19 cellular contexts compared by ENCODE assay signal in genomic region chr14:23729720-23730387, GRCh38.
DNase-seq lines count a peak whose midpoint lies in the region; ATAC-seq and TF ChIP-seq lines count a peak whose summit lies in the region.
"Had no signal": no experiment of that assay in that cellular context is flagged by ENCODE, and none has a peak within 500 bp of the region (broad histone marks: within the 10 kb centered on the region; RNA-seq: fewer than 3 reads in every experiment).

No MANE protein-coding gene starts in this region.

- H3K4me1 Mint-ChIP-seq in mesothelial cell of epicardium = no peaks in the 10 kb centered on the region

- no peaks in the 10 kb centered on the region for H3K9me2 ChIP-seq in SK-N-SH

- H3K27me3 ChIP-seq in SK-N-SH (ENCODE audit: insufficient read depth) = no peaks in the 10 kb centered on the region
- H3K27me3 ChIP-seq: ascending aorta, hepatocyte had no signal

- WGBS in SK-N-SH (ENCODE audit: low lambda C conversion rate) = 21% methylated on average over 8 of the region's 8 CpGs

- H3K27ac ChIP-seq in 22Rv1 (no peak overlapping the region), SK-N-SH (ENCODE audit: low read depth in 2 of 2, low read length in 1 of 2) (no peak overlapping the region)
- H3K27ac ChIP-seq: ascending aorta, esophagus squamous epithelium, hepatocyte, KMS-11, prostate gland had no signal

- H3K9me3 Mint-ChIP-seq in mesothelial cell of epicardium = peaks cover 62% of the 10 kb centered on the region

- POLR2A ChIA-PET in SK-N-SH (lab: Yijun Ruan, JAX) = no interaction called here

- peak; percentile 27 for TF ChIP-seq CTCF in 22Rv1 (IDR thresholded peaks at IDR 0.05)
- peak; percentile 21; the same call in 1 of the 2 replicates for TF ChIP-seq CTCF in GM12875 (IDR thresholded peaks at IDR 0.05; ENCODE audit: borderline replicate concordance, insufficient read depth, low read depth, low read length)
- peak; percentile 32 for TF ChIP-seq CTCF in SK-N-SH (IDR thresholded peaks at IDR 0.05)
- peak; percentile 25 for TF ChIP-seq CTCF in fibroblast of the aortic adventitia (IDR thresholded peaks at IDR 0.05; ENCODE audit: insufficient read depth, low read length)
- no peak for TF ChIP-seq CTCF in mesothelial cell of epicardium (IDR thresholded peaks at IDR 0.05; ENCODE audit: unreplicated experiment)

- no peaks in the 10 kb centered on the region for H3K9me3 ChIP-seq in SK-N-SH
- H3K9me3 ChIP-seq: ascending aorta, esophagus squamous epithelium, prostate gland had no signal

- no peaks in the 10 kb centered on the region for H4K20me1 ChIP-seq in SK-N-SH (ENCODE audit: insufficient read depth)

- H3K79me2 ChIP-seq in SK-N-SH (ENCODE audit: insufficient read depth) = no peaks in the 10 kb centered on the region
- H3K79me2 ChIP-seq: hepatocyte had no signal

- H3K4me3 ChIP-seq in GM12875 (ENCODE audit: low read depth, low read length) (no peak overlapping the region), SK-N-SH (ENCODE audit: low read depth in 2 of 2, low read length in 1 of 2) (no peak overlapping the region), fibroblast of the aortic adventitia (ENCODE audit: low read depth, low read length) (no peak overlapping the region)
- H3K4me3 ChIP-seq: ascending aorta, esophagus squamous epithelium, hepatocyte, prostate gland had no signal

- H3K9ac ChIP-seq in SK-N-SH = no peak overlapping the region
- H3K9ac ChIP-seq: KMS-11 had no signal

- H3K36me3 ChIP-seq in SK-N-SH (replicated peaks in 1 of 2; ENCODE audit: control insufficient read depth in 1 of 2, insufficient read depth in 2 of 2, low read length in 1 of 2) = no peaks in the 10 kb centered on the region
- H3K36me3 ChIP-seq: ascending aorta, esophagus squamous epithelium, prostate gland had no signal

- no peak for TF ChIP-seq EP300 in SK-N-SH (IDR thresholded peaks at IDR 0.05; ENCODE audit: borderline replicate concordance in 1 of 2, low read depth in 1 of 2, low read length in 1 of 2)

- H3K27ac Mint-ChIP-seq in mesothelial cell of epicardium = no peak overlapping the region

- no peaks in the 10 kb centered on the region for H3K27me3 Mint-ChIP-seq in mesothelial cell of epicardium (ENCODE audit: low read depth)

- no peak overlapping the region for H3K4me2 ChIP-seq in SK-N-SH
- H3K4me2 ChIP-seq: hepatocyte, KMS-11 had no signal

- H3K4me1 ChIP-seq in SK-N-SH (ENCODE audit: control insufficient read depth in 1 of 2, insufficient read depth in 2 of 2, low read depth in 1 of 2, low read length in 1 of 2) = no peaks in the 10 kb centered on the region
- H3K4me1 ChIP-seq: ascending aorta, esophagus squamous epithelium, prostate gland had no signal

- no peak overlapping the region for H2AFZ ChIP-seq in SK-N-SH (ENCODE audit: low read depth)
- H2AFZ ChIP-seq: hepatocyte had no signal

- no peak for ATAC-seq in HG02852 (IDR thresholded peaks at IDR 0.05; ENCODE audit: unreplicated experiment)

- no peak for TF ChIP-seq RAD21 in SK-N-SH (IDR thresholded peaks at IDR 0.05; ENCODE audit: low read length)

- peak; percentile 22 for DNase-seq in SK-N-SH
- DNase-seq in fibroblast of the aortic adventitia (ENCODE audit: low read depth) = no peak
- no peak for DNase-seq in NCI-H2029 treated with DMSO at 0.1 percent for 48 hours (lab: John Stamatoyannopoulos, UW)
- no peak for DNase-seq in activated effector memory CD4-positive, alpha-beta T cell treated with anti-CD3 and anti-CD28 coated beads, Interleukin-2, amount 50 U/mL, for 16 hours
- DNase-seq in mesothelial cell of epicardium (ENCODE audit: low spot score in 2 of 2, unreplicated experiment in 2 of 2) = no peak
- DNase-seq: activated CD4-positive, CD25-positive, alpha-beta regulatory T cell treated with anti-CD3 and anti-CD28 coated beads, Interleukin-2, amount 50 U/mL, for 72 hours; activated naive CD4-positive, alpha-beta T cell; esophagus squamous epithelium; NCI-H1417 treated with DMSO at 0.1 percent for 48 hours; NCI-H446; stimulated activated naive CD4-positive, alpha-beta T cell treated with Interleukin-2 at 50 U/mL for 16 hours; T-helper 1 cell had no signal

- CTCF ChIA-PET in SK-N-SH (lab: Yijun Ruan, JAX) = interaction anchor here (1.2 kb wide), 1 partner anchor 181 kb away, joined by 3 read pairs; no protein-coding TSS in a partner anchor

- H3K36me3 Mint-ChIP-seq in mesothelial cell of epicardium = no peaks in the 10 kb centered on the region

- H3K4me3 Mint-ChIP-seq in mesothelial cell of epicardium = no peak overlapping the region

- no peaks in the 10 kb centered on the region for H3F3A ChIP-seq in SK-N-SH (replicated peaks; ENCODE audit: insufficient read depth)

TF ChIP-seq in SK-N-SH, 30 proteins besides CTCF, POLR2A, EP300 and RAD21:
- TF ChIP-seq, protein P1, sequence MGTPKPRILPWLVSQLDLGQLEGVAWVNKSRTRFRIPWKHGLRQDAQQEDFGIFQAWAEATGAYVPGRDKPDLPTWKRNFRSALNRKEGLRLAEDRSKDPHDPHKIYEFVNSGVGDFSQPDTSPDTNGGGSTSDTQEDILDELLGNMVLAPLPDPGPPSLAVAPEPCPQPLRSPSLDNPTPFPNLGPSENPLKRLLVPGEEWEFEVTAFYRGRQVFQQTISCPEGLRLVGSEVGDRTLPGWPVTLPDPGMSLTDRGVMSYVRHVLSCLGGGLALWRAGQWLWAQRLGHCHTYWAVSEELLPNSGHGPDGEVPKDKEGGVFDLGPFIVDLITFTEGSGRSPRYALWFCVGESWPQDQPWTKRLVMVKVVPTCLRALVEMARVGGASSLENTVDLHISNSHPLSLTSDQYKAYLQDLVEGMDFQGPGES (IDR thresholded peaks at IDR 0.05; ENCODE audit: low read depth, low read length) = no peak
- TF ChIP-seq TCF12 (IDR thresholded peaks at IDR 0.05) (no peak), TEAD4 (IDR thresholded peaks at IDR 0.05; ENCODE audit: borderline replicate concordance, insufficient read depth) (no peak), RXRA (IDR thresholded peaks at IDR 0.05; ENCODE audit: borderline replicate concordance, low read depth) (no peak)
